27 cellular contexts compared by ENCODE assay signal in genomic region chr15:24898715-24899278, GRCh38. TPM values are rescaled to one million over a fixed set of nuclear protein-coding genes. Genes with fewer than 3 reads are reported as not detected.
DNase-seq lines count a peak whose midpoint lies in the region; ATAC-seq and TF ChIP-seq lines count a peak whose summit lies in the region.
"Had no signal": no experiment of that assay in that cellular context is flagged by ENCODE, and none has a peak within 500 bp of the region (broad histone marks: within the 10 kb centered on the region; RNA-seq: fewer than 3 reads in every experiment).

No MANE protein-coding gene starts in this region.

- ATAC-seq in GM18511 (IDR thresholded peaks at IDR 0.05; ENCODE audit: unreplicated experiment): no peak
- no peak for ATAC-seq in activated T-helper 17 cell treated with anti-CD3 and anti-CD28 coated beads, Interleukin-2, amount 50 U/mL, for 72 hours (replicated peaks)
- ATAC-seq: naive thymus-derived CD8-positive, alpha-beta T cell; Right ventricle myocardium inferior; sciatic nerve had no signal

- TF ChIP-seq CTCF in endothelial cell (IDR thresholded peaks at IDR 0.05; ENCODE audit: unreplicated experiment): no peak
- no peak for TF ChIP-seq CTCF in nephron progenitor cell (IDR thresholded peaks at IDR 0.05)

- H3K4me3 Mint-ChIP-seq in endothelial cell (ENCODE audit: unreplicated experiment): no peak overlapping the region
- H3K4me3 Mint-ChIP-seq in nephron progenitor cell: no peak overlapping the region
- no peak overlapping the region for H3K4me3 Mint-ChIP-seq in activated T-helper 17 cell treated with anti-CD3 and anti-CD28 coated beads, Interleukin-2, amount 50 U/mL, for 72 hours
- H3K4me3 Mint-ChIP-seq: activated B cell treated with CpG ODN at 0.5 μM for 24 hours; activated CD4-positive, alpha-beta memory T cell treated with anti-CD3 and anti-CD28 coated beads for 36 hours; activated naive CD8-positive, alpha-beta T cell treated with anti-CD3 and anti-CD28 coated beads for 36 hours; naive thymus-derived CD8-positive, alpha-beta T cell; stimulated activated naive CD8-positive, alpha-beta T cell treated with anti-CD3 and anti-CD28 coated beads, Interleukin-15, Interleukin-2, amounts not matched to agents 100 ng/mL and 50 ng/mL, for 24 hours had no signal

- peak; percentile 53 for DNase-seq in ELF-1 (ENCODE audit: low read depth, low spot score)
- DNase-seq in NCI-H524 treated with DMSO at 0.1 percent for 48 hours (lab: John Stamatoyannopoulos, UW): peak; percentile 58
- DNase-seq in endothelial cell (ENCODE audit: low spot score): peak; percentile 19
- no peak for DNase-seq in nephron progenitor cell
- DNase-seq in activated T-cell treated with anti-CD3 and anti-CD28 coated beads, Interleukin-2, amount 50 U/mL, for 48 hours: no peak
- DNase-seq in NCI-H748 treated with DMSO at 0.1 percent for 48 hours (lab: John Stamatoyannopoulos, UW): no peak
- DNase-seq: activated B cell treated with CpG ODN at 0.5 μM for 24 hours; activated CD4-positive, alpha-beta memory T cell treated with anti-CD3 and anti-CD28 coated beads for 36 hours; activated CD8-positive, alpha-beta memory T cell treated with anti-CD3 and anti-CD28 coated beads, Interleukin-2, amount 50 U/mL, for 48 hours; activated effector memory CD4-positive, alpha-beta T cell treated with Interleukin-2 at 50 U/mL for 16 hours; activated naive CD8-positive, alpha-beta T cell treated with anti-CD3 and anti-CD28 coated beads for 36 hours; cerebellar nuclear complex; dorsolateral prefrontal cortex; KG1; midbrain; MM.1S; naive thymus-derived CD8-positive, alpha-beta T cell; NCI-H1417 treated with DMSO at 0.1 percent for 48 hours; NCI-H2107; NCI-H510A treated with DMSO at 0.1 percent for 48 hours; OCI-M1; thyroid gland had no signal

- H3K27ac Mint-ChIP-seq in endothelial cell (ENCODE audit: unreplicated experiment) (peak overlapping the region; percentile 73), nephron progenitor cell (peak overlapping the region; percentile 38)
- no peak overlapping the region for H3K27ac Mint-ChIP-seq in activated T-helper 17 cell treated with anti-CD3 and anti-CD28 coated beads, Interleukin-2, amount 50 U/mL, for 72 hours
- H3K27ac Mint-ChIP-seq: activated B cell treated with CpG ODN at 0.5 μM for 24 hours; activated CD4-positive, alpha-beta memory T cell treated with anti-CD3 and anti-CD28 coated beads for 36 hours; activated naive CD8-positive, alpha-beta T cell treated with anti-CD3 and anti-CD28 coated beads for 36 hours; naive thymus-derived CD8-positive, alpha-beta T cell; stimulated activated naive CD8-positive, alpha-beta T cell treated with anti-CD3 and anti-CD28 coated beads, Interleukin-15, Interleukin-2, amounts not matched to agents 100 ng/mL and 50 ng/mL, for 24 hours had no signal

- H3K4me1 Mint-ChIP-seq in endothelial cell (ENCODE audit: unreplicated experiment) (peaks cover 6% of the 10 kb centered on the region), nephron progenitor cell (peaks cover 29% of the 10 kb centered on the region)
- no peaks in the 10 kb centered on the region for H3K4me1 Mint-ChIP-seq in activated T-helper 17 cell treated with anti-CD3 and anti-CD28 coated beads, Interleukin-2, amount 50 U/mL, for 72 hours
- H3K4me1 Mint-ChIP-seq: activated B cell treated with CpG ODN at 0.5 μM for 24 hours; activated naive CD8-positive, alpha-beta T cell treated with anti-CD3 and anti-CD28 coated beads for 36 hours; naive thymus-derived CD8-positive, alpha-beta T cell had no signal

- H3K9me3 Mint-ChIP-seq in endothelial cell (ENCODE audit: unreplicated experiment): peaks cover 5% of the 10 kb centered on the region
- H3K9me3 Mint-ChIP-seq in nephron progenitor cell: peaks cover 89% of the 10 kb centered on the region
- H3K9me3 Mint-ChIP-seq in activated T-helper 17 cell treated with anti-CD3 and anti-CD28 coated beads, Interleukin-2, amount 50 U/mL, for 72 hours: peaks cover 9% of the 10 kb centered on the region

- peaks cover 6% of the 10 kb centered on the region for H3K36me3 Mint-ChIP-seq in endothelial cell (ENCODE audit: low read depth, unreplicated experiment)
- peaks cover 25% of the 10 kb centered on the region for H3K36me3 Mint-ChIP-seq in nephron progenitor cell (ENCODE audit: low read depth)
- H3K36me3 Mint-ChIP-seq in activated T-helper 17 cell treated with anti-CD3 and anti-CD28 coated beads, Interleukin-2, amount 50 U/mL, for 72 hours (ENCODE audit: low read depth): no peaks in the 10 kb centered on the region
- H3K36me3 Mint-ChIP-seq: activated CD4-positive, alpha-beta memory T cell treated with anti-CD3 and anti-CD28 coated beads for 36 hours; activated naive CD8-positive, alpha-beta T cell treated with anti-CD3 and anti-CD28 coated beads for 36 hours had no signal

- H3K27me3 Mint-ChIP-seq in endothelial cell (ENCODE audit: unreplicated experiment) (peaks cover 1% of the 10 kb centered on the region), nephron progenitor cell (ENCODE audit: low read depth, poor library complexity) (no peaks in the 10 kb centered on the region)
- no peaks in the 10 kb centered on the region for H3K27me3 Mint-ChIP-seq in activated T-helper 17 cell treated with anti-CD3 and anti-CD28 coated beads, Interleukin-2, amount 50 U/mL, for 72 hours
- H3K27me3 Mint-ChIP-seq: activated B cell treated with CpG ODN at 0.5 μM for 24 hours; activated CD4-positive, alpha-beta memory T cell treated with anti-CD3 and anti-CD28 coated beads for 36 hours; activated naive CD8-positive, alpha-beta T cell treated with anti-CD3 and anti-CD28 coated beads for 36 hours; stimulated activated naive CD8-positive, alpha-beta T cell treated with anti-CD3 and anti-CD28 coated beads, Interleukin-15, Interleukin-2, amounts not matched to agents 100 ng/mL and 50 ng/mL, for 24 hours had no signal

RNA-seq across cellular contexts. Expression of gene SNRPN, which starts 56.0 kb away (rescaled TPM):
- total RNA-seq in endothelial cell (ENCODE audit: unreplicated experiment): 212 TPM
- 10 to 100 TPM; 38.5 to 43.5 TPM for total RNA-seq in activated T-helper 17 cell treated with anti-CD3 and anti-CD28 coated beads, Interleukin-2, amount 50 U/mL, for 72 hours

RNA-seq across cellular contexts. Expression of gene SNURF, which starts 56.0 kb away (rescaled TPM):
- total RNA-seq in endothelial cell (ENCODE audit: unreplicated experiment): 12.3 TPM
- total RNA-seq in activated T-helper 17 cell treated with anti-CD3 and anti-CD28 coated beads, Interleukin-2, amount 50 U/mL, for 72 hours: 10 to 100 TPM in 1 of 2 donors, 1 to 10 TPM in 1; 4.9 to 10.4 TPM

Comparison
In these comparisons a context has a peak if more than half of its experiments do, and no peak if none do; other contexts are left out.
1. DNase-seq: peak in ELF-1 (single experiment), NCI-H524 treated with DMSO at 0.1 percent for 48 hours (single experiment) and endothelial cell (single experiment); none in nephron progenitor cell (single experiment), activated T-cell treated with anti-CD3 and anti-CD28 coated beads, Interleukin-2, amount 50 U/mL, for 48 hours (0 of 2) and NCI-H748 treated with DMSO at 0.1 percent for 48 hours (single experiment).